In the genomic region with DNA sequence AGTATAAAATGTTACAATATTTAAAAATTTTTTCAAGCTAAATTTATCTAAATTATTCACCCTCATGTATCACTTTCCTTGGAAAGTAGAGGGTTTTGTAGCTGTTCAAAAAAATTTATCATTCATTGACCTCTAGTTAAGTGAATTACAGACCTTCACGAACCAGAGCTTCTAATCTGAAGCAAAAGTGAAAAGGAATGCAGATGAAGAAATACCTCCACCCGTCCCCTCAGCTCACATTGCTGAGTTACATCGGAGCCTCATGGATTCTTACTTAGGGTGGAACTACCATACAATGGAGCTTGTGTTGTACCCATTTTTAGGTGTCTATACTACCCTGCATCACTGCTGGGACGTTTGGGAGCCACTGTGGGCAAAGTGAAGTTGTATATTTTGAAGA, we compare ENCODE assay signal across 29 cellular contexts.
"Had no signal": no experiment of that assay in that cellular context is flagged by ENCODE, and none has a peak within 500 bp of the region (broad histone marks: within the 10 kb centered on the region; RNA-seq: fewer than 3 reads in every experiment).

No MANE protein-coding gene starts in this region.

- H3K27me3 ChIP-seq: adrenal gland, body of pancreas, colonic mucosa, gastrocnemius medialis, heart left ventricle had no signal

- H3K27ac ChIP-seq: adrenal gland, body of pancreas, colonic mucosa, gastrocnemius medialis, heart left ventricle had no signal

- H3K9me3 ChIP-seq: adrenal gland, body of pancreas, colonic mucosa, gastrocnemius medialis, heart left ventricle had no signal

- ATAC-seq: activated CD4-positive, alpha-beta T cell treated with anti-CD3 and anti-CD28 coated beads for 36 hours; activated CD8-positive, alpha-beta memory T cell treated with anti-CD3 and anti-CD28 coated beads, Interleukin-2, amount 10 ng/mL, durations not matched to agents 7 days and 5 days; activated CD8-positive, alpha-beta T cell treated with anti-CD3 and anti-CD28 coated beads, Interleukin-2, amount 10 ng/mL, durations not matched to agents 7 days and 5 days; body of pancreas; esophagus mucosa; gastrocnemius medialis; heart left ventricle had no signal

- H3K4me3 ChIP-seq: adrenal gland, body of pancreas, colonic mucosa, gastrocnemius medialis, heart left ventricle had no signal

- DNase-seq: activated CD4-positive, alpha-beta memory T cell treated with anti-CD3 and anti-CD28 coated beads for 36 hours; activated CD4-positive, alpha-beta T cell treated with anti-CD3 and anti-CD28 coated beads for 36 hours; activated CD4-positive, alpha-beta T cell treated with anti-CD3 and anti-CD28 coated beads, Interleukin-2, amount 10 ng/mL, durations not matched to agents 24 days and 14 days; activated CD4-positive, CD25-positive, alpha-beta regulatory T cell; activated CD4-positive, CD25-positive, alpha-beta regulatory T cell treated with anti-CD3 and anti-CD28 coated beads, Interleukin-2, amount 50 U/mL, for 72 hours; activated CD8-positive, alpha-beta memory T cell treated with anti-CD3 and anti-CD28 coated beads, Interleukin-2, amount 10 ng/mL, durations not matched to agents 7 days and 5 days; activated CD8-positive, alpha-beta memory T cell treated with anti-CD3 and anti-CD28 coated beads, Interleukin-2, amount 50 U/mL, for 4 hours; activated CD8-positive, alpha-beta T cell treated with anti-CD3 and anti-CD28 coated beads, Interleukin-2, amount 10 ng/mL, durations not matched to agents 7 days and 5 days; activated effector memory CD4-positive, alpha-beta T cell treated with anti-CD3 and anti-CD28 coated beads, Interleukin-2, amount 50 U/mL, for 16 hours; activated naive CD4-positive, alpha-beta T cell treated with anti-CD3 and anti-CD28 coated beads, Interleukin-2, amount 10 ng/mL, durations not matched to agents 7 days and 5 days; activated T-cell treated with anti-CD3 and anti-CD28 coated beads, Interleukin-2, amount 50 U/mL, for 1 hour; activated T-cell treated with anti-CD3 and anti-CD28 coated beads, Interleukin-2, amount 50 U/mL, for 48 hours; adrenal gland; amygdala; aorta; body of pancreas; caudate nucleus; colonic mucosa; effector CD8-positive, alpha-beta T cell; endodermal cell; foreskin fibroblast; gastrocnemius medialis; glutamatergic neuron; heart left ventricle; T-helper 2 cell had no signal

- H3K4me1 Mint-ChIP-seq: endodermal cell had no signal

- H3K36me3 ChIP-seq: adrenal gland, colonic mucosa, gastrocnemius medialis, heart left ventricle had no signal

- H3K4me1 ChIP-seq: adrenal gland, body of pancreas, colonic mucosa, gastrocnemius medialis had no signal

- H3K4me3 Mint-ChIP-seq: activated CD4-positive, alpha-beta memory T cell treated with anti-CD3 and anti-CD28 coated beads for 36 hours; activated CD4-positive, alpha-beta T cell treated with anti-CD3 and anti-CD28 coated beads for 36 hours; activated CD4-positive, alpha-beta T cell treated with anti-CD3 and anti-CD28 coated beads, Interleukin-2, amount 10 ng/mL, durations not matched to agents 24 days and 14 days; activated CD8-positive, alpha-beta memory T cell treated with anti-CD3 and anti-CD28 coated beads, Interleukin-2, amount 10 ng/mL, durations not matched to agents 7 days and 5 days; activated CD8-positive, alpha-beta T cell treated with anti-CD3 and anti-CD28 coated beads, Interleukin-2, amount 10 ng/mL, durations not matched to agents 7 days and 5 days; activated naive CD4-positive, alpha-beta T cell treated with anti-CD3 and anti-CD28 coated beads, Interleukin-2, amount 10 ng/mL, durations not matched to agents 7 days and 5 days; activated T-helper 1 cell treated with anti-CD3 and anti-CD28 coated beads, Interleukin-12 subunit alpha, Interleukin-12 subunit beta, Interleukin-2, Interleukin-4 antibody, amounts not matched to agents 30 ng/mL and 10 ng/mL and 1 ng/mL, durations not matched to agents 14 hours and 24 hours and 36 hours; endodermal cell had no signal

- H3K27me3 Mint-ChIP-seq: activated CD4-positive, alpha-beta memory T cell treated with anti-CD3 and anti-CD28 coated beads for 36 hours; activated CD4-positive, alpha-beta T cell treated with anti-CD3 and anti-CD28 coated beads for 36 hours; activated CD4-positive, alpha-beta T cell treated with anti-CD3 and anti-CD28 coated beads, Interleukin-2, amount 10 ng/mL, durations not matched to agents 24 days and 14 days; activated CD8-positive, alpha-beta memory T cell treated with anti-CD3 and anti-CD28 coated beads, Interleukin-2, amount 10 ng/mL, durations not matched to agents 7 days and 5 days; activated naive CD4-positive, alpha-beta T cell treated with anti-CD3 and anti-CD28 coated beads, Interleukin-2, amount 10 ng/mL, durations not matched to agents 7 days and 5 days; activated naive CD8-positive, alpha-beta T cell had no signal

- H3K27ac Mint-ChIP-seq: activated CD4-positive, alpha-beta memory T cell treated with anti-CD3 and anti-CD28 coated beads for 36 hours; activated CD4-positive, alpha-beta T cell treated with anti-CD3 and anti-CD28 coated beads for 36 hours; activated CD8-positive, alpha-beta memory T cell treated with anti-CD3 and anti-CD28 coated beads, Interleukin-2, amount 10 ng/mL, durations not matched to agents 7 days and 5 days; activated CD8-positive, alpha-beta T cell treated with anti-CD3 and anti-CD28 coated beads, Interleukin-2, amount 10 ng/mL, durations not matched to agents 7 days and 5 days; activated naive CD4-positive, alpha-beta T cell treated with anti-CD3 and anti-CD28 coated beads, Interleukin-2, amount 10 ng/mL, durations not matched to agents 7 days and 5 days; activated T-helper 1 cell treated with anti-CD3 and anti-CD28 coated beads, Interleukin-12 subunit alpha, Interleukin-12 subunit beta, Interleukin-2, Interleukin-4 antibody, amounts not matched to agents 30 ng/mL and 10 ng/mL and 1 ng/mL, durations not matched to agents 14 hours and 24 hours and 36 hours; activated T-helper 2 cell treated with anti-CD3 and anti-CD28 coated beads, Interferon-gamma antibody, Interleukin-2, Interleukin-4, amounts not matched to agents 10 μg/mL and 5 μg/mL and 100 μg/mL, durations not matched to agents 14 hours and 24 hours and 36 hours; endodermal cell had no signal
